19 cellular contexts compared by ENCODE assay signal in the genomic region with DNA sequence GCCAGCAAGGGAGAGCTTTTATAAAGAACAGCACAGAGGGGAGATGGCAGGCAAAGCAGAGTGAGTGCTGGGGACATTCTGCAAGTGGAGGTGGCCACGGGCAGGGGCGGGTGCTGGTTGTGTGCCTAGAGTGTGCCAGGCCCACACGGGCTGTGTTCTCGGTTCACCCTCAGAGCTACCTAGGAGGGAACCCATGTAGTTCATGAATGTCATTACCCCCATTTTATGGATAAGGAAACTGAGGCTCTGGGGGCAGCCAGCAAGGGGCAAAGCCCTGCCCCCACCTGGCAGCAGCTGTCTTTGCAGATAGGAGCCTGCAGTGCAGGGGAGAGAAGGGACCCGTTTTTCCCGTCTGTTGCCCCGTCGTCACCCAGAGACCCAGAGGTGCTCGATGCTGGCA.
"Had no signal": no experiment of that assay in that cellular context is flagged by ENCODE, and none has a peak within 500 bp of the region (broad histone marks: within the 10 kb centered on the region; RNA-seq: fewer than 3 reads in every experiment).

No MANE protein-coding gene starts in this region.

- H3K9me3 ChIP-seq: neutrophil, upper lobe of right lung had no signal

- H3K27me3 ChIP-seq: gastroesophageal sphincter, hepatocyte, suprapubic skin, upper lobe of right lung had no signal

- H3K36me3 ChIP-seq: gastroesophageal sphincter, neutrophil, suprapubic skin, upper lobe of right lung had no signal

- H3K4me2 ChIP-seq: hepatocyte had no signal

- DNase-seq: activated CD4-positive, alpha-beta T cell treated with anti-CD3 and anti-CD28 coated beads, Interleukin-2, amount 50 U/mL, for 4 hours; activated CD4-positive, CD25-positive, alpha-beta regulatory T cell treated with anti-CD3 and anti-CD28 coated beads, Interleukin-2, amount 50 U/mL, for 72 hours; activated gamma-delta T cell; activated T-cell treated with anti-CD3 and anti-CD28 coated beads, Interleukin-2, amount 50 U/mL, for 4 hours; aorta; effector CD4-positive, alpha-beta T cell; kidney; stimulated activated CD4-positive, alpha-beta T cell treated with anti-CD3 and anti-CD28 coated beads, Interleukin-2, amount 100 ng/mL, for 24 hours; stimulated activated naive CD4-positive, alpha-beta T cell treated with Interleukin-2 at 50 U/mL for 16 hours; upper lobe of right lung had no signal

- H3K79me2 ChIP-seq: hepatocyte had no signal

- ATAC-seq: gastroesophageal sphincter, sciatic nerve had no signal

- H3K4me3 ChIP-seq: gastroesophageal sphincter, hepatocyte, suprapubic skin, upper lobe of right lung had no signal

- H3K4me3 Mint-ChIP-seq: activated naive CD8-positive, alpha-beta T cell; activated T-cell treated with anti-CD3 and anti-CD28 coated beads, Interleukin-2, amount 50 U/mL, for 4 hours; mesothelial cell of epicardium had no signal

- H3K27ac ChIP-seq: hepatocyte, neutrophil, suprapubic skin had no signal

- H2AFZ ChIP-seq: hepatocyte had no signal

- FAIRE-seq: bronchial epithelial cell, colon, kidney had no signal

- H3K27ac Mint-ChIP-seq: activated naive CD8-positive, alpha-beta T cell had no signal

- H3K36me3 Mint-ChIP-seq: activated naive CD8-positive, alpha-beta T cell had no signal
